28 cellular contexts compared by ENCODE assay signal in genomic region chr3:170155604-170156003, GRCh38. TPM values are rescaled to one million over a fixed set of nuclear protein-coding genes. Genes with fewer than 3 reads are reported as not detected.
DNase-seq lines count a peak whose midpoint lies in the region; ATAC-seq, FAIRE-seq and TF ChIP-seq lines count a peak whose summit lies in the region.
"Had no signal": no experiment of that assay in that cellular context is flagged by ENCODE, and none has a peak within 500 bp of the region (broad histone marks: within the 10 kb centered on the region; RNA-seq: fewer than 3 reads in every experiment).

No MANE protein-coding gene starts in this region.

- no peak for TF ChIP-seq CTCF in DOHH2 (IDR thresholded peaks at IDR 0.05; ENCODE audit: low read depth, low read length, poor library complexity, severe bottlenecking)

- H3K36me3 ChIP-seq in DOHH2 (ENCODE audit: control insufficient read depth, low read length): peaks cover 72% of the 10 kb centered on the region

- peak overlapping the region; percentile 96 for H3K4me2 ChIP-seq in DOHH2 (ENCODE audit: low read length)

- CTCF ChIA-PET in activated CD8-positive, alpha-beta T cell treated with anti-CD3 and anti-CD28 coated beads, Interleukin-2, amount 10 ng/mL, durations not matched to agents 7 days and 5 days (lab: Charles Lee): no interaction called here

- no peak for DNase-seq in activated T-cell treated with anti-CD3 and anti-CD28 coated beads, Interleukin-2, amount 50 U/mL, for 24 hours
- DNase-seq in activated T-cell treated with anti-CD3 and anti-CD28 coated beads for 4 hours: no peak
- DNase-seq in activated CD8-positive, alpha-beta T cell treated with anti-CD3 and anti-CD28 coated beads, Interleukin-2, amount 10 ng/mL, durations not matched to agents 7 days and 5 days: no peak
- no peak for DNase-seq in islet precursor cell
- no peak for DNase-seq in glomerular visceral epithelial cell (ENCODE audit: extremely low spot score)
- no peak for DNase-seq in HTR-8/SVneo (ENCODE audit: insufficient read length, low spot score)
- DNase-seq: activated T-cell treated with anti-CD3 and anti-CD28 coated beads, Interleukin-2, amount 50 U/mL, for 48 hours; DMS 273 treated with DMSO at 0.1 percent for 48 hours; endodermal cell; esophagus squamous epithelium; kidney; NCI-H1092 treated with DMSO at 0.1 percent for 48 hours; NCI-H2029 treated with DMSO at 0.1 percent for 48 hours; NCI-H345; occipital lobe; T-helper 1 cell; trophoblast cell had no signal

- peak overlapping the region; percentile 68 for H3K4me3 ChIP-seq in DOHH2 (ENCODE audit: low read length)
- H3K4me3 ChIP-seq: A549, esophagus squamous epithelium, gastroesophageal sphincter, lung, skin epidermis had no signal

- no peaks in the 10 kb centered on the region for H3K27me3 ChIP-seq in DOHH2 (ENCODE audit: control insufficient read depth, low read length)
- H3K27me3 ChIP-seq: esophagus squamous epithelium, gastroesophageal sphincter had no signal

- H4K20me1 ChIP-seq in DOHH2 (ENCODE audit: control insufficient read depth, insufficient read depth, low read depth, low read length): no peaks in the 10 kb centered on the region

- no peaks in the 10 kb centered on the region for H3K27me3 Mint-ChIP-seq in activated T-cell treated with anti-CD3 and anti-CD28 coated beads, Interleukin-2, amount 50 U/mL, for 24 hours
- no peaks in the 10 kb centered on the region for H3K27me3 Mint-ChIP-seq in activated CD8-positive, alpha-beta T cell treated with anti-CD3 and anti-CD28 coated beads, Interleukin-2, amount 10 ng/mL, durations not matched to agents 7 days and 5 days (ENCODE audit: low read depth)
- no peaks in the 10 kb centered on the region for H3K27me3 Mint-ChIP-seq in stimulated activated memory B cell treated with anti-CD40 and anti-IgM and Interleukin-4, amounts not matched to agents 10 μg/mL and 1 μg/mL and 100 μg/mL, for 72 hours
- H3K27me3 Mint-ChIP-seq: brain; stimulated activated naive CD8-positive, alpha-beta T cell treated with anti-CD3 and anti-CD28 coated beads, Interleukin-15, Interleukin-2, amounts not matched to agents 100 ng/mL and 50 ng/mL, for 24 hours had no signal

- peaks cover 56% of the 10 kb centered on the region for H3K4me1 Mint-ChIP-seq in activated T-cell treated with anti-CD3 and anti-CD28 coated beads, Interleukin-2, amount 50 U/mL, for 24 hours (ENCODE audit: low read depth)
- peaks cover 32% of the 10 kb centered on the region for H3K4me1 Mint-ChIP-seq in activated CD8-positive, alpha-beta T cell treated with anti-CD3 and anti-CD28 coated beads, Interleukin-2, amount 10 ng/mL, durations not matched to agents 7 days and 5 days (ENCODE audit: low read depth)
- H3K4me1 Mint-ChIP-seq in stimulated activated memory B cell treated with anti-CD40 and anti-IgM and Interleukin-4, amounts not matched to agents 10 μg/mL and 1 μg/mL and 100 μg/mL, for 72 hours: peaks cover 57% of the 10 kb centered on the region
- H3K4me1 Mint-ChIP-seq: brain had no signal

- H3K9me3 Mint-ChIP-seq in activated T-cell treated with anti-CD3 and anti-CD28 coated beads, Interleukin-2, amount 50 U/mL, for 24 hours: no peaks in the 10 kb centered on the region
- H3K9me3 Mint-ChIP-seq in activated CD8-positive, alpha-beta T cell treated with anti-CD3 and anti-CD28 coated beads, Interleukin-2, amount 10 ng/mL, durations not matched to agents 7 days and 5 days (ENCODE audit: insufficient read depth): no peaks in the 10 kb centered on the region
- H3K9me3 Mint-ChIP-seq in stimulated activated memory B cell treated with anti-CD40 and anti-IgM and Interleukin-4, amounts not matched to agents 10 μg/mL and 1 μg/mL and 100 μg/mL, for 72 hours: peaks cover 3% of the 10 kb centered on the region
- H3K9me3 Mint-ChIP-seq: endodermal cell; stimulated activated naive CD8-positive, alpha-beta T cell treated with anti-CD3 and anti-CD28 coated beads, Interleukin-15, Interleukin-2, amounts not matched to agents 100 ng/mL and 50 ng/mL, for 24 hours had no signal

- peak overlapping the region; percentile 67 for H3K27ac Mint-ChIP-seq in activated T-cell treated with anti-CD3 and anti-CD28 coated beads, Interleukin-2, amount 50 U/mL, for 24 hours
- peak overlapping the region; percentile 90 for H3K27ac Mint-ChIP-seq in activated CD8-positive, alpha-beta T cell treated with anti-CD3 and anti-CD28 coated beads, Interleukin-2, amount 10 ng/mL, durations not matched to agents 7 days and 5 days
- peak overlapping the region; percentile 90 for H3K27ac Mint-ChIP-seq in stimulated activated memory B cell treated with anti-CD40 and anti-IgM and Interleukin-4, amounts not matched to agents 10 μg/mL and 1 μg/mL and 100 μg/mL, for 72 hours

- peaks cover 93% of the 10 kb centered on the region for H3K79me2 ChIP-seq in DOHH2 (ENCODE audit: control insufficient read depth, low read length)

- H3K4me1 ChIP-seq in DOHH2 (ENCODE audit: control insufficient read depth, low read length): peaks cover 58% of the 10 kb centered on the region

- POLR2A ChIA-PET in activated CD8-positive, alpha-beta T cell treated with anti-CD3 and anti-CD28 coated beads, Interleukin-2, amount 10 ng/mL, durations not matched to agents 7 days and 5 days (lab: Charles Lee): interaction anchor here (1.0 kb wide), 1 partner anchor 25 kb away, joined by 6 read pairs; no protein-coding TSS in a partner anchor

- H3K27ac ChIP-seq in DOHH2 (ENCODE audit: low read depth, low read length): peak overlapping the region; percentile 94
- H3K27ac ChIP-seq: A549, esophagus squamous epithelium had no signal

- no peaks in the 10 kb centered on the region for H3K9me3 ChIP-seq in DOHH2 (ENCODE audit: control insufficient read depth, insufficient read depth, low read length)
- H3K9me3 ChIP-seq: A549, esophagus squamous epithelium, gastroesophageal sphincter had no signal

- no peak for ATAC-seq in activated CD8-positive, alpha-beta T cell treated with anti-CD3 and anti-CD28 coated beads, Interleukin-2, amount 10 ng/mL, durations not matched to agents 7 days and 5 days
- no peak for ATAC-seq in stimulated activated memory B cell treated with anti-CD40 and anti-IgM and Interleukin-4, amounts not matched to agents 10 μg/mL and 1 μg/mL and 100 μg/mL, for 72 hours
- ATAC-seq: A549, gastroesophageal sphincter, Panc1 had no signal

- peaks cover 25% of the 10 kb centered on the region for H3F3A ChIP-seq in DOHH2 (ENCODE audit: control insufficient read depth, insufficient read depth)

- H3K4me3 Mint-ChIP-seq in activated T-cell treated with anti-CD3 and anti-CD28 coated beads, Interleukin-2, amount 50 U/mL, for 24 hours: no peak overlapping the region
- no peak overlapping the region for H3K4me3 Mint-ChIP-seq in activated CD8-positive, alpha-beta T cell treated with anti-CD3 and anti-CD28 coated beads, Interleukin-2, amount 10 ng/mL, durations not matched to agents 7 days and 5 days
- H3K4me3 Mint-ChIP-seq in stimulated activated memory B cell treated with anti-CD40 and anti-IgM and Interleukin-4, amounts not matched to agents 10 μg/mL and 1 μg/mL and 100 μg/mL, for 72 hours: no peak overlapping the region
- H3K4me3 Mint-ChIP-seq: brain, endodermal cell had no signal

- no peak for FAIRE-seq in HTR-8/SVneo (lab: Jason Lieb, UNC)
- FAIRE-seq: A549, colon, H54, kidney had no signal

- H3K36me3 Mint-ChIP-seq in activated T-cell treated with anti-CD3 and anti-CD28 coated beads, Interleukin-2, amount 50 U/mL, for 24 hours (ENCODE audit: low read depth): peaks cover 65% of the 10 kb centered on the region
- H3K36me3 Mint-ChIP-seq in activated CD8-positive, alpha-beta T cell treated with anti-CD3 and anti-CD28 coated beads, Interleukin-2, amount 10 ng/mL, durations not matched to agents 7 days and 5 days (ENCODE audit: low read depth): peaks cover 43% of the 10 kb centered on the region
- peaks cover 42% of the 10 kb centered on the region for H3K36me3 Mint-ChIP-seq in stimulated activated memory B cell treated with anti-CD40 and anti-IgM and Interleukin-4, amounts not matched to agents 10 μg/mL and 1 μg/mL and 100 μg/mL, for 72 hours

- no peaks in the 10 kb centered on the region for H3K9me2 ChIP-seq in DOHH2 (replicated peaks; ENCODE audit: control insufficient read depth, low read length)

RNA-seq across cellular contexts. Expression of gene PHC3, which starts 25.9 kb away (rescaled TPM):
- total RNA-seq in activated CD8-positive, alpha-beta T cell treated with anti-CD3 and anti-CD28 coated beads, Interleukin-2, amount 10 ng/mL, durations not matched to agents 7 days and 5 days: 10 to 100 TPM; 54.0 to 68.1 TPM
